Comparison of ENCODE assay signal across 26 cellular contexts in the genomic region with DNA sequence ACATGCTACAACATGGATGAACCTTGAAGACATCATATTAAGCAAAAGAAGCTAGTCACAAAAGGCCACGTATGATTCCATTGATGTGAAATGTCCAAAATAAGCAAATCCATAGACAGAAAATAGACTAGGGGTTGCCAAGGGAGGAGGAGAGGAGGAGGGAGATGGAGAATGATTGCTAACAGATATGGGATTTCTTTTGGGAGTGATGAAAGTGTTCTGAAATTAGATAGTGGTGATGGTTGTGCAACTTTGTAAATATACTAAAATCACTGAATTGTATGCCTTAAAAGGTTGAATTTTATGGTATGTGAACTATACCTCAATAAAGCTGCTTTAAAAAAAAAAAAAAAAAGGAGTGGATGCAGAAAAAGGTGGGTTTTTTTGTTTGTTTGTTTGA.
A peak's percentile ranks its signal among the peaks of the same experiment; 100 is the strongest.
DNase-seq lines count a peak whose midpoint lies in the region; ATAC-seq and TF ChIP-seq lines count a peak whose summit lies in the region.
"Had no signal": no experiment of that assay in that cellular context is flagged by ENCODE, and none has a peak within 500 bp of the region (broad histone marks: within the 10 kb centered on the region; RNA-seq: fewer than 3 reads in every experiment).

No MANE protein-coding gene starts in this region.

- TF ChIP-seq CTCF in AG10803 (conservative IDR thresholded peaks at IDR 0.05; ENCODE audit: low read length) (no peak), RWPE1 (conservative IDR thresholded peaks at IDR 0.05; ENCODE audit: low read depth) (no peak)

- H3K27me3 ChIP-seq in mucosa of rectum (ENCODE audit: control insufficient read depth in 2 of 2, insufficient read depth in 2 of 2, low read length in 2 of 2): no peaks in the 10 kb centered on the region
- H3K27me3 ChIP-seq: BLaER1, cardiac muscle cell, pancreas, SJCRH30, tibial nerve had no signal

- POLR2A ChIA-PET in RWPE1 (lab: Yijun Ruan, JAX; ENCODE audit: low non-redundant PET): no interaction called here

- H3K27ac ChIP-seq in RWPE1 (peak overlapping the region; percentile 52), epithelial cell of prostate (peak overlapping the region; percentile 7), mucosa of rectum (ENCODE audit: low read depth in 2 of 2, low read length in 2 of 2) (peak overlapping the region; percentile 90 to 94)
- H3K27ac ChIP-seq: BLaER1, cardiac muscle cell, SJCRH30, tibial nerve had no signal

- peak overlapping the region in 1 of 2 donors; percentile 43 for H3K9ac ChIP-seq in mucosa of rectum (ENCODE audit: low read depth in 1 of 2, low read length in 2 of 2)
- H3K9ac ChIP-seq: BLaER1 had no signal

- H3K4me1 ChIP-seq in mucosa of rectum (ENCODE audit: control insufficient read depth in 2 of 2, insufficient read depth in 2 of 2, low read length in 2 of 2): peaks cover 12 to 31% of the 10 kb centered on the region in 2 donors

- H3K36me3 ChIP-seq in mucosa of rectum (ENCODE audit: control insufficient read depth in 2 of 2, insufficient read depth in 2 of 2, low read length in 2 of 2): no peaks in the 10 kb centered on the region
- H3K36me3 ChIP-seq: cardiac muscle cell, pancreas, tibial nerve had no signal

- peak; percentile 15 for DNase-seq in AG10803 (ENCODE audit: low read depth)
- no peak for DNase-seq in RWPE1 (ENCODE audit: low spot score)
- no peak for DNase-seq in epithelial cell of prostate (ENCODE audit: low read depth, low spot score)
- DNase-seq in epidermal melanocyte (ENCODE audit: insufficient read length, low spot score): no peak
- DNase-seq in activated T-cell treated with anti-CD3 and anti-CD28 coated beads, Interleukin-2, amount 50 U/mL, for 1 hour: no peak
- no peak for DNase-seq in activated CD4-positive, alpha-beta T cell treated with anti-CD3 and anti-CD28 coated beads for 4 hours
- DNase-seq: ACHN; activated CD4-positive, alpha-beta T cell treated with anti-CD3 and anti-CD28 coated beads, Interleukin-2, amount 10 ng/mL, durations not matched to agents 7 days and 5 days; activated effector memory CD4-positive, alpha-beta T cell treated with Interleukin-2 at 50 U/mL for 16 hours; cortex of kidney; DMS153; GOT3; HFFc6; NCI-H1048; NCI-H1694; NCI-H446; NCI-H82; pancreas; SJCRH30; stimulated activated CD4-positive, alpha-beta T cell treated with anti-CD3 and anti-CD28 coated beads, Interleukin-2, amount 100 ng/mL, for 48 hours; T1000 had no signal

- H3K9me3 ChIP-seq in mucosa of rectum (ENCODE audit: control insufficient read depth in 2 of 2, low read length in 2 of 2): no peaks in the 10 kb centered on the region
- H3K9me3 ChIP-seq: pancreas, SJCRH30, tibial nerve had no signal

- no peak overlapping the region for H3K4me3 ChIP-seq in AG10803 (ENCODE audit: low read length)
- no peak overlapping the region for H3K4me3 ChIP-seq in mucosa of rectum (ENCODE audit: low read length in 2 of 2)
- H3K4me3 ChIP-seq: BLaER1, cardiac muscle cell, pancreas, SJCRH30, tibial nerve had no signal

- no peak for ATAC-seq in activated CD4-positive, CD25-positive, alpha-beta regulatory T cell treated with anti-CD3 and anti-CD28 coated beads, Interleukin-2, amount 50 U/mL, for 24 hours
- ATAC-seq: pancreas had no signal

- CTCF ChIA-PET in RWPE1 (lab: Yijun Ruan, JAX): interaction anchor here (0.5 kb wide), 1 partner anchor 20 kb away, joined by 5 read pairs; no protein-coding TSS in a partner anchor

Comparison
In these comparisons a context has a peak if more than half of its experiments do, and no peak if none do; other contexts are left out.
1. H3K27ac ChIP-seq: peak in every context shown above with its lines; median percentile 92 in mucosa of rectum; 52 in RWPE1; 7 in epithelial cell of prostate.